1 cellular context compared by ENCODE assay signal in the genomic region with DNA sequence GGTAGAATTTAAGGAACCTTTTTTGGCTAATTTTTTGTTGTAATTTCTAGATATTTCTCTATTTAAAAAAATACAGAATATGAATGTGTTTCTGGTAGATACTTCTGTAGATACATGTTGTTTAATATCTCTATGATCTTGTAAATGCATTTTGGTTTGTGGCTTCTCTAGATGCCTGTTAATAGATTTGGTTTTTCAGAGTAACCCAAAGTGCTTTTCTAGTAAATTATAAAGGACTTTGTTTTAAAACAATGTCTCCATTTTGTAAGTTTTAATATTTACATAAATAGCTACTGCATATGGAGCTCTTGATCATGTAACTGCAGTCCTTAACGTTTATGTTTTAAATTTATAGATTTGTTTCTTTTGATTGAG.
TF ChIP-seq lines count a peak whose summit lies in the region.

No MANE protein-coding gene starts in this region.

TF ChIP-seq in GM23338, 12 proteins besides CTCF, POLR2A, EP300 and RAD21 (continued from another document):
- TF ChIP-seq, protein P1, sequence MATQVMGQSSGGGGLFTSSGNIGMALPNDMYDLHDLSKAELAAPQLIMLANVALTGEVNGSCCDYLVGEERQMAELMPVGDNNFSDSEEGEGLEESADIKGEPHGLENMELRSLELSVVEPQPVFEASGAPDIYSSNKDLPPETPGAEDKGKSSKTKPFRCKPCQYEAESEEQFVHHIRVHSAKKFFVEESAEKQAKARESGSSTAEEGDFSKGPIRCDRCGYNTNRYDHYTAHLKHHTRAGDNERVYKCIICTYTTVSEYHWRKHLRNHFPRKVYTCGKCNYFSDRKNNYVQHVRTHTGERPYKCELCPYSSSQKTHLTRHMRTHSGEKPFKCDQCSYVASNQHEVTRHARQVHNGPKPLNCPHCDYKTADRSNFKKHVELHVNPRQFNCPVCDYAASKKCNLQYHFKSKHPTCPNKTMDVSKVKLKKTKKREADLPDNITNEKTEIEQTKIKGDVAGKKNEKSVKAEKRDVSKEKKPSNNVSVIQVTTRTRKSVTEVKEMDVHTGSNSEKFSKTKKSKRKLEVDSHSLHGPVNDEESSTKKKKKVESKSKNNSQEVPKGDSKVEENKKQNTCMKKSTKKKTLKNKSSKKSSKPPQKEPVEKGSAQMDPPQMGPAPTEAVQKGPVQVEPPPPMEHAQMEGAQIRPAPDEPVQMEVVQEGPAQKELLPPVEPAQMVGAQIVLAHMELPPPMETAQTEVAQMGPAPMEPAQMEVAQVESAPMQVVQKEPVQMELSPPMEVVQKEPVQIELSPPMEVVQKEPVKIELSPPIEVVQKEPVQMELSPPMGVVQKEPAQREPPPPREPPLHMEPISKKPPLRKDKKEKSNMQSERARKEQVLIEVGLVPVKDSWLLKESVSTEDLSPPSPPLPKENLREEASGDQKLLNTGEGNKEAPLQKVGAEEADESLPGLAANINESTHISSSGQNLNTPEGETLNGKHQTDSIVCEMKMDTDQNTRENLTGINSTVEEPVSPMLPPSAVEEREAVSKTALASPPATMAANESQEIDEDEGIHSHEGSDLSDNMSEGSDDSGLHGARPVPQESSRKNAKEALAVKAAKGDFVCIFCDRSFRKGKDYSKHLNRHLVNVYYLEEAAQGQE (IDR thresholded peaks at IDR 0.05; ENCODE audit: unreplicated experiment) = no peak
- TF ChIP-seq POLR2AphosphoS5 (IDR thresholded peaks at IDR 0.05; ENCODE audit: low read depth) (no peak), EZH2phosphoT487 (IDR thresholded peaks at IDR 0.05; ENCODE audit: unreplicated experiment) (no peak)
- TF ChIP-seq, protein P2, sequence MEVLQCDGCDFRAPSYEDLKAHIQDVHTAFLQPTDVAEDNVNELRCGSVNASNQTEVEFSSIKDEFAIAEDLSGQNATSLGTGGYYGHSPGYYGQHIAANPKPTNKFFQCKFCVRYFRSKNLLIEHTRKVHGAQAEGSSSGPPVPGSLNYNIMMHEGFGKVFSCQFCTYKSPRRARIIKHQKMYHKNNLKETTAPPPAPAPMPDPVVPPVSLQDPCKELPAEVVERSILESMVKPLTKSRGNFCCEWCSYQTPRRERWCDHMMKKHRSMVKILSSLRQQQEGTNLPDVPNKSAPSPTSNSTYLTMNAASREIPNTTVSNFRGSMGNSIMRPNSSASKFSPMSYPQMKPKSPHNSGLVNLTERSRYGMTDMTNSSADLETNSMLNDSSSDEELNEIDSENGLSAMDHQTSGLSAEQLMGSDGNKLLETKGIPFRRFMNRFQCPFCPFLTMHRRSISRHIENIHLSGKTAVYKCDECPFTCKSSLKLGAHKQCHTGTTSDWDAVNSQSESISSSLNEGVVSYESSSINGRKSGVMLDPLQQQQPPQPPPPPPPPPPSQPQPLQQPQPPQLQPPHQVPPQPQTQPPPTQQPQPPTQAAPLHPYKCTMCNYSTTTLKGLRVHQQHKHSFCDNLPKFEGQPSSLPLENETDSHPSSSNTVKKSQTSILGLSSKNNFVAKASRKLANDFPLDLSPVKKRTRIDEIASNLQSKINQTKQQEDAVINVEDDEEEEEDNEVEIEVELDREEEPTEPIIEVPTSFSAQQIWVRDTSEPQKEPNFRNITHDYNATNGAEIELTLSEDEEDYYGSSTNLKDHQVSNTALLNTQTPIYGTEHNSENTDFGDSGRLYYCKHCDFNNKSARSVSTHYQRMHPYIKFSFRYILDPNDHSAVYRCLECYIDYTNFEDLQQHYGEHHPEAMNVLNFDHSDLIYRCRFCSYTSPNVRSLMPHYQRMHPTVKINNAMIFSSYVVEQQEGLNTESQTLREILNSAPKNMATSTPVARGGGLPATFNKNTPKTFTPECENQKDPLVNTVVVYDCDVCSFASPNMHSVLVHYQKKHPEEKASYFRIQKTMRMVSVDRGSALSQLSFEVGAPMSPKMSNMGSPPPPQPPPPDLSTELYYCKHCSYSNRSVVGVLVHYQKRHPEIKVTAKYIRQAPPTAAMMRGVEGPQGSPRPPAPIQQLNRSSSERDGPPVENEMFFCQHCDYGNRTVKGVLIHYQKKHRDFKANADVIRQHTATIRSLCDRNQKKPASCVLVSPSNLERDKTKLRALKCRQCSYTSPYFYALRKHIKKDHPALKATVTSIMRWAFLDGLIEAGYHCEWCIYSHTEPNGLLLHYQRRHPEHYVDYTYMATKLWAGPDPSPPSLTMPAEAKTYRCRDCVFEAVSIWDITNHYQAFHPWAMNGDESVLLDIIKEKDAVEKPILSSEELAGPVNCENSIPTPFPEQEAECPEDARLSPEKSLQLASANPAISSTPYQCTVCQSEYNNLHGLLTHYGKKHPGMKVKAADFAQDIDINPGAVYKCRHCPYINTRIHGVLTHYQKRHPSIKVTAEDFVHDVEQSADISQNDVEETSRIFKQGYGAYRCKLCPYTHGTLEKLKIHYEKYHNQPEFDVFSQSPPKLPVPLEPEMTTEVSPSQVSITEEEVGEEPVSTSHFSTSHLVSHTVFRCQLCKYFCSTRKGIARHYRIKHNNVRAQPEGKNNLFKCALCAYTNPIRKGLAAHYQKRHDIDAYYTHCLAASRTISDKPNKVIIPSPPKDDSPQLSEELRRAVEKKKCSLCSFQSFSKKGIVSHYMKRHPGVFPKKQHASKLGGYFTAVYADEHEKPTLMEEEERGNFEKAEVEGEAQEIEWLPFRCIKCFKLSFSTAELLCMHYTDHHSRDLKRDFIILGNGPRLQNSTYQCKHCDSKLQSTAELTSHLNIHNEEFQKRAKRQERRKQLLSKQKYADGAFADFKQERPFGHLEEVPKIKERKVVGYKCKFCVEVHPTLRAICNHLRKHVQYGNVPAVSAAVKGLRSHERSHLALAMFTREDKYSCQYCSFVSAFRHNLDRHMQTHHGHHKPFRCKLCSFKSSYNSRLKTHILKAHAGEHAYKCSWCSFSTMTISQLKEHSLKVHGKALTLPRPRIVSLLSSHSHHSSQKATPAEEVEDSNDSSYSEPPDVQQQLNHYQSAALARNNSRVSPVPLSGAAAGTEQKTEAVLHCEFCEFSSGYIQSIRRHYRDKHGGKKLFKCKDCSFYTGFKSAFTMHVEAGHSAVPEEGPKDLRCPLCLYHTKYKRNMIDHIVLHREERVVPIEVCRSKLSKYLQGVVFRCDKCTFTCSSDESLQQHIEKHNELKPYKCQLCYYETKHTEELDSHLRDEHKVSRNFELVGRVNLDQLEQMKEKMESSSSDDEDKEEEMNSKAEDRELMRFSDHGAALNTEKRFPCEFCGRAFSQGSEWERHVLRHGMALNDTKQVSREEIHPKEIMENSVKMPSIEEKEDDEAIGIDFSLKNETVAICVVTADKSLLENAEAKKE (CRISPR knock-in tag; IDR thresholded peaks at IDR 0.05) = no peak
- TF ChIP-seq, protein P3, sequence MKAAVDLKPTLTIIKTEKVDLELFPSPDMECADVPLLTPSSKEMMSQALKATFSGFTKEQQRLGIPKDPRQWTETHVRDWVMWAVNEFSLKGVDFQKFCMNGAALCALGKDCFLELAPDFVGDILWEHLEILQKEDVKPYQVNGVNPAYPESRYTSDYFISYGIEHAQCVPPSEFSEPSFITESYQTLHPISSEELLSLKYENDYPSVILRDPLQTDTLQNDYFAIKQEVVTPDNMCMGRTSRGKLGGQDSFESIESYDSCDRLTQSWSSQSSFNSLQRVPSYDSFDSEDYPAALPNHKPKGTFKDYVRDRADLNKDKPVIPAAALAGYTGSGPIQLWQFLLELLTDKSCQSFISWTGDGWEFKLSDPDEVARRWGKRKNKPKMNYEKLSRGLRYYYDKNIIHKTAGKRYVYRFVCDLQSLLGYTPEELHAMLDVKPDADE (IDR thresholded peaks at IDR 0.05) = no peak
